ENCODE assay signal across 20 cellular contexts in genomic region chr19:5117421-5117820, GRCh38.
DNase-seq lines count a peak whose midpoint lies in the region; ATAC-seq, FAIRE-seq and TF ChIP-seq lines count a peak whose summit lies in the region.
"Had no signal": no experiment of that assay in that cellular context is flagged by ENCODE, and none has a peak within 500 bp of the region (broad histone marks: within the 10 kb centered on the region; RNA-seq: fewer than 3 reads in every experiment).

No MANE protein-coding gene starts in this region.

- in situ Hi-C loops in HepG2 (cut with HindIII; ENCODE audit: extremely low pct_ligation_motif_present, low pct_unique_long_range_greater_than_20kb), result no loop called here

- no peak overlapping the region for H3K9ac ChIP-seq in HepG2 (ENCODE audit: insufficient read depth, low read depth, low read length)
- H3K9ac ChIP-seq in NT2/D1 (ENCODE audit: insufficient read length, low read depth), result peak overlapping the region; percentile 26

- no TSS peak for BruUV-seq in HepG2 (replicated peaks; lab: Mats Ljungman, UMichigan)

- TF ChIP-seq CTCF in HepG2 (CRISPR knock-in tag; IDR thresholded peaks at IDR 0.05) (no peak), right lobe of liver (IDR thresholded peaks at IDR 0.05) (no peak), choroid plexus epithelial cell (conservative IDR thresholded peaks at IDR 0.05; ENCODE audit: low read depth, low read length) (peak; percentile 11)

- H3K4me3 Mint-ChIP-seq in activated T-helper 17 cell treated with anti-CD3 and anti-CD28 coated beads, Interleukin-2, amount 50 U/mL, for 72 hours, result no peak overlapping the region
- H3K4me3 Mint-ChIP-seq: CD4-positive, CD25-positive, alpha-beta regulatory T cell had no signal

- H3K9me3 Mint-ChIP-seq in activated T-helper 17 cell treated with anti-CD3 and anti-CD28 coated beads, Interleukin-2, amount 50 U/mL, for 72 hours, result no peaks in the 10 kb centered on the region

- DNase-seq in HepG2 (ENCODE audit: low spot score) (no peak), right lobe of liver (no peak), NT2/D1 (ENCODE audit: low read depth, low spot score) (no peak), choroid plexus epithelial cell (ENCODE audit: low read depth) (no peak), GM03348 (ENCODE audit: low spot score) (no peak)
- DNase-seq in activated CD8-positive, alpha-beta memory T cell treated with anti-CD3 and anti-CD28 coated beads, Interleukin-2, amount 50 U/mL, for 4 hours, result no peak
- DNase-seq: CD4-positive, CD25-positive, alpha-beta regulatory T cell; DMS153; GOT3; KG1; MV-4-11; NCI-H1105 treated with DMSO at 0.1 percent for 48 hours; NCI-H2029 treated with DMSO at 0.1 percent for 48 hours; NCI-H226; NCI-H524; NCI-H82 had no signal

- no peak overlapping the region for H3K27ac Mint-ChIP-seq in activated T-helper 17 cell treated with anti-CD3 and anti-CD28 coated beads, Interleukin-2, amount 50 U/mL, for 72 hours
- H3K27ac Mint-ChIP-seq: CD4-positive, CD25-positive, alpha-beta regulatory T cell had no signal

- no peak overlapping the region for H3K4me2 ChIP-seq in HepG2 (ENCODE audit: low read depth, low read length)

- no peak for TF ChIP-seq POLR2A in HepG2 (IDR thresholded peaks at IDR 0.05; ENCODE audit: insufficient read depth in 1 of 2, low read depth in 2 of 2, low read length in 2 of 2)
- no peak for TF ChIP-seq POLR2A in right lobe of liver (IDR thresholded peaks at IDR 0.05)

- POLR2A ChIA-PET in HepG2 (lab: Yijun Ruan, JAX), result no interaction called here

- no peak for TF ChIP-seq RAD21 in HepG2 (CRISPR knock-in tag; IDR thresholded peaks at IDR 0.05)

- H3K27me3 Mint-ChIP-seq in activated T-helper 17 cell treated with anti-CD3 and anti-CD28 coated beads, Interleukin-2, amount 50 U/mL, for 72 hours, result no peaks in the 10 kb centered on the region
- H3K27me3 Mint-ChIP-seq: CD4-positive, CD25-positive, alpha-beta regulatory T cell had no signal

- H2AFZ ChIP-seq in HepG2 (ENCODE audit: low read length), result no peak overlapping the region

- H3K27ac ChIP-seq in HepG2 (ENCODE audit: extremely low read length, insufficient read depth, low read length), result no peak overlapping the region
- H3K27ac ChIP-seq in right lobe of liver, result no peak overlapping the region
- H3K27ac ChIP-seq: SJSA1 had no signal

- H3K4me1 ChIP-seq in HepG2 (ENCODE audit: insufficient read depth, low read length), result peaks cover 21% of the 10 kb centered on the region
- peaks cover 0 to 21% (median 10%) of the 10 kb centered on the region in 4 donors for H3K4me1 ChIP-seq in right lobe of liver
- H3K4me1 ChIP-seq in NT2/D1 (ENCODE audit: insufficient read depth, insufficient read length), result peaks cover 47% of the 10 kb centered on the region
- H3K4me1 ChIP-seq: SJSA1 had no signal

- no peak for FAIRE-seq in HepG2 (lab: Jason Lieb, UNC)

- H3K4me3 ChIP-seq in HepG2 (replicated peaks in 1 of 3; ENCODE audit: insufficient read depth in 1 of 3, low read depth in 2 of 3, low read length in 3 of 3) (no peak overlapping the region), right lobe of liver (no peak overlapping the region), NT2/D1 (ENCODE audit: insufficient read length, low read depth) (no peak overlapping the region), choroid plexus epithelial cell (ENCODE audit: low read depth, low read length) (no peak overlapping the region)
- H3K4me3 ChIP-seq: SJSA1 had no signal

- WGBS in HepG2 (ENCODE audit: low lambda C conversion rate), result 95% methylated on average over 4 of the region's 12 CpGs
- WGBS in right lobe of liver (ENCODE audit: insufficient coverage, low coverage, low lambda C conversion rate, missing lambda C conversion rate), result no CpG with 5 or more reads among the region's 12 CpGs

- CTCF ChIA-PET in HepG2 (lab: Yijun Ruan, JAX; ENCODE audit: low intra/inter-chr PET ratio, low total read pairs), result no interaction called here

- H3K36me3 ChIP-seq in HepG2 (replicated peaks in 1 of 2; ENCODE audit: control insufficient read depth in 1 of 2, insufficient read depth in 2 of 2, low read length in 2 of 2) (peaks cover 7 to 9% of the 10 kb centered on the region in 2 experiments; a peak in 3 of 5 replicates), right lobe of liver (peaks cover 0 to 13% (median 0%) of the 10 kb centered on the region in 4 donors), NT2/D1 (ENCODE audit: insufficient read depth, insufficient read length, low read length) (peaks cover 33% of the 10 kb centered on the region)

- H3K36me3 Mint-ChIP-seq in activated T-helper 17 cell treated with anti-CD3 and anti-CD28 coated beads, Interleukin-2, amount 50 U/mL, for 72 hours (ENCODE audit: low read depth), result peaks cover 29% of the 10 kb centered on the region

- H3K79me2 ChIP-seq in HepG2 (ENCODE audit: insufficient read depth, low read length), result no peaks in the 10 kb centered on the region

- intact Hi-C loops in HepG2 (cut with micrococcal nuclease; ENCODE audit: unreplicated experiment), result no loop called here
- intact Hi-C loops in right lobe of liver (cut with DNase I), result no loop called here

- H3K4me1 Mint-ChIP-seq in activated T-helper 17 cell treated with anti-CD3 and anti-CD28 coated beads, Interleukin-2, amount 50 U/mL, for 72 hours, result no peaks in the 10 kb centered on the region

- ATAC-seq in HepG2 (peak; percentile 9; the same call in 1 of the 3 replicates), right lobe of liver (no peak), HG02840 (IDR thresholded peaks at IDR 0.05; ENCODE audit: low FRiP score, unreplicated experiment) (no peak)
- ATAC-seq in activated T-helper 17 cell treated with anti-CD3 and anti-CD28 coated beads, Interleukin-2, amount 50 U/mL, for 72 hours (replicated peaks), result no peak
- ATAC-seq: Right ventricle myocardium inferior had no signal

- TF ChIP-seq EP300 in HepG2 (IDR thresholded peaks at IDR 0.05; ENCODE audit: low read depth in 2 of 2, low read length in 2 of 2), result no peak
- no peak for TF ChIP-seq EP300 in HepG2 (CRISPR knock-in tag; IDR thresholded peaks at IDR 0.05; ENCODE audit: borderline replicate concordance)

- no peaks in the 10 kb centered on the region for H4K20me1 ChIP-seq in HepG2 (ENCODE audit: insufficient read depth, low read length)

- H3K9me3 ChIP-seq in HepG2 (ENCODE audit: low read length) (no peaks in the 10 kb centered on the region), right lobe of liver (no peaks in the 10 kb centered on the region), NT2/D1 (ENCODE audit: insufficient read depth, low read length) (no peaks in the 10 kb centered on the region)
- H3K9me3 ChIP-seq: SJSA1 had no signal

- H3K27me3 ChIP-seq in HepG2 (ENCODE audit: control insufficient read depth in 1 of 2, insufficient read depth in 2 of 2, low read length in 2 of 2) (no peaks in the 10 kb centered on the region), right lobe of liver (no peaks in the 10 kb centered on the region), NT2/D1 (ENCODE audit: insufficient read depth, insufficient read length) (no peaks in the 10 kb centered on the region)
- H3K27me3 ChIP-seq: SJSA1 had no signal

TF ChIP-seq in HepG2, 621 proteins besides CTCF, POLR2A, EP300 and RAD21:
- TF ChIP-seq PPARG (CRISPR knock-in tag; conservative IDR thresholded peaks at IDR 0.05) (no peak), KLF15 (CRISPR knock-in tag; IDR thresholded peaks at IDR 0.05; ENCODE audit: borderline replicate concordance) (no peak), YY1 (IDR thresholded peaks at IDR 0.05; ENCODE audit: insufficient read depth, insufficient replicate concordance, low read depth, low read length) (no peak), ZFP91 (CRISPR knock-in tag; IDR thresholded peaks at IDR 0.05; ENCODE audit: borderline replicate concordance) (no peak), ZFP36L1 (CRISPR knock-in tag; IDR thresholded peaks at IDR 0.05) (no peak), SATB2 (CRISPR knock-in tag; IDR thresholded peaks at IDR 0.05) (no peak), ZBTB3 (CRISPR knock-in tag; IDR thresholded peaks at IDR 0.05; ENCODE audit: borderline replicate concordance, low read depth) (no peak), TAF15 (IDR thresholded peaks at IDR 0.05; ENCODE audit: low read depth, low read length, poor library complexity, severe bottlenecking) (no peak), CC2D1A (CRISPR knock-in tag; IDR thresholded peaks at IDR 0.05) (no peak), XBP1 (CRISPR knock-in tag; IDR thresholded peaks at IDR 0.05) (no peak), ZNF253 (CRISPR knock-in tag; IDR thresholded peaks at IDR 0.05; ENCODE audit: borderline replicate concordance) (no peak), TOPORS (CRISPR knock-in tag; IDR thresholded peaks at IDR 0.05) (no peak), CBX2 (IDR thresholded peaks at IDR 0.05; ENCODE audit: low read depth, low read length) (no peak), CBX2 (CRISPR knock-in tag; IDR thresholded peaks at IDR 0.05; ENCODE audit: low read depth) (no peak), KDM5A (IDR thresholded peaks at IDR 0.05; ENCODE audit: borderline replicate concordance, low read length) (no peak), SIN3B (IDR thresholded peaks at IDR 0.05; ENCODE audit: low read length) (no peak), ZNF138 (CRISPR knock-in tag; IDR thresholded peaks at IDR 0.05; ENCODE audit: low read depth) (no peak)
TF ChIP-seq in HepG2: peak in this region for 0.
